ENCODE assay signal across 8 cellular contexts in the genomic region with DNA sequence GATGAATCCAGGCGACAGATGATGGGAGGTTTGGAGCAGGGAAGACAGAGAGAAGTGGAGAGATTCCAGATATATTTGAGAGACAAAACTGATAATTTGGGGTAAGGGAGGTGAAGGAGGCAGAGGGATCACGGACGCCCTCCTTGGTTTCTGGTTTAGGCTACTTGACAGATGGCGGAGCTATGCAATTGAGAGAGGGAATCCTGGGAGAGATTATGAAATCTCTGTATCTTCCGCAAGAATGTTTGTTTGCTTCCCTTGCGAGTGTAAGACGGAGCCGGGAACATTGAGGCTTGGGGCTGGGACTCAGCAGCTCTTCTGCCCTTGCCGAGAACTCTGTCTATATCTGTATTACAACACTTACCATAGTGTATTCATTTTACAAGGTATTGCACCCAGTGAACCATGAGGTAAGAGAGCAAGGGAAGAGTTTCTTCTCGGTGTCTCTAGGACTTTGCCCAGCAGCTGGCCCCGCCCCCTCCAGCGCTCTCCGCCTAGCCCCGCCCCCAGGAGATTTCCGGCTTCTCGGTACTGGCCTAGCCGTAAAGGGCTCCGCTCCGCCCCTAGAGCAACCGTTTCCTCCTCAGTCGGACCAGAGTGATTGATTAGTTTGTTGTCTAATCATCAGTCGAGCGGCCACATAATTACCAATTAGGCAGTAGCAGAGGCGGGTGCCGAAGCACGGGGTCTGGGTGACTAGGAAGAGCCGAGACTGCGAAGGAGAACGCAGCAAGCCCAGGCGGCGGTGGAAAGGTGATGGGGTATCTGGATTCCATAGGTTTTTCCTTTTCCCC. TPM values are rescaled to one million over a fixed set of nuclear protein-coding genes. Genes with fewer than 3 reads are reported as not detected.
DNase-seq lines count a peak whose midpoint lies in the region; ATAC-seq, FAIRE-seq and TF ChIP-seq lines count a peak whose summit lies in the region.

A gene with protein sequence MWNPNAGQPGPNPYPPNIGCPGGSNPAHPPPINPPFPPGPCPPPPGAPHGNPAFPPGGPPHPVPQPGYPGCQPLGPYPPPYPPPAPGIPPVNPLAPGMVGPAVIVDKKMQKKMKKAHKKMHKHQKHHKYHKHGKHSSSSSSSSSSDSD (plus strand): TSS at position 695 of the 794 bp plus-strand sequence. CDS start 981 bp downstream, outside the sequence.

- H3K27ac Mint-ChIP-seq in activated T-cell treated with anti-CD3 and anti-CD28 coated beads, Interleukin-2, amount 50 U/mL, for 72 hours, result peak within 1 kb of the TSS; percentile 87

- H3K27me3 Mint-ChIP-seq in activated T-cell treated with anti-CD3 and anti-CD28 coated beads, Interleukin-2, amount 50 U/mL, for 72 hours (ENCODE audit: low read depth), result no peaks in the 10 kb centered on the region

- H3K36me3 ChIP-seq in KOPT-K1 (ENCODE audit: insufficient read depth, low read length), result peaks cover 33% of the 10 kb centered on the region
- peaks cover 15 to 36% (median 24%) of the 10 kb centered on the region in 4 donors for H3K36me3 ChIP-seq in esophagus muscularis mucosa

- intact Hi-C loops in esophagus muscularis mucosa (cut with DNase I), result no loop called here

- H3K27ac ChIP-seq in KOPT-K1 (ENCODE audit: low read depth, low read length, poor library complexity, severe bottlenecking) (peak within 1 kb of the TSS; percentile 82), esophagus muscularis mucosa (replicated peaks in 1 of 4) (peak within 1 kb of the TSS; percentile 85 to 91 (median 89))

- DNase-seq in DMS79 treated with DMSO at 0.1 percent for 48 hours (lab: John Stamatoyannopoulos, UW), result peak; percentile 88
- DNase-seq in RCC 7860 (ENCODE audit: low spot score), result peak; percentile 98
- DNase-seq in activated T-cell treated with anti-CD3 and anti-CD28 coated beads, Interleukin-2, amount 50 U/mL, for 72 hours, result peak; percentile 98 to 99
- DNase-seq in esophagus muscularis mucosa (ENCODE audit: extremely low spot score), result peak; percentile 100
- peak; percentile 99 for DNase-seq in myocyte (ENCODE audit: low read depth)
- peak; percentile 95 to 99 for DNase-seq in stimulated activated CD8-positive, alpha-beta memory T cell treated with anti-CD3 and anti-CD28 coated beads, Interleukin-7, amount 100 ng/mL, for 48 hours (ENCODE audit: extremely low read depth in 1 of 2, low read depth in 1 of 2)

- no peaks in the 10 kb centered on the region for H3K9me3 ChIP-seq in KOPT-K1 (ENCODE audit: insufficient read depth, low read length, poor library complexity, severe bottlenecking)
- no peaks in the 10 kb centered on the region for H3K9me3 ChIP-seq in esophagus muscularis mucosa

- peak; percentile 98 for ATAC-seq in GM21786 (IDR thresholded peaks at IDR 0.05; ENCODE audit: unreplicated experiment)
- peak; percentile 99 for ATAC-seq in activated T-cell treated with anti-CD3 and anti-CD28 coated beads, Interleukin-2, amount 50 U/mL, for 72 hours (replicated peaks in 1 of 2)

- H3K4me3 ChIP-seq in esophagus muscularis mucosa, result peak within 1 kb of the TSS; percentile 66 to 79 (median 70)

- peak in 1 of 3 experiments; percentile 16 for TF ChIP-seq CTCF in esophagus muscularis mucosa (IDR thresholded peaks at IDR 0.05)

- FAIRE-seq in RCC 7860 (lab: Jason Lieb, UNC), result peak; percentile 84

- H3K36me3 Mint-ChIP-seq in activated T-cell treated with anti-CD3 and anti-CD28 coated beads, Interleukin-2, amount 50 U/mL, for 72 hours (ENCODE audit: insufficient read depth in 2 of 2), result peaks cover 11 to 17% of the 10 kb centered on the region in 2 donors

- H3K4me3 Mint-ChIP-seq in activated T-cell treated with anti-CD3 and anti-CD28 coated beads, Interleukin-2, amount 50 U/mL, for 72 hours, result peak within 1 kb of the TSS; percentile 89 to 94

- no peaks in the 10 kb centered on the region for H3K27me3 ChIP-seq in esophagus muscularis mucosa

- whole genome bisulfite sequencing in esophagus muscularis mucosa, result 2% methylated on average over 22 of the region's 31 CpGs

- TF ChIP-seq EP300 in esophagus muscularis mucosa (IDR thresholded peaks at IDR 0.05), result no peak

- H3K9me3 Mint-ChIP-seq in activated T-cell treated with anti-CD3 and anti-CD28 coated beads, Interleukin-2, amount 50 U/mL, for 72 hours, result no peaks in the 10 kb centered on the region

- TF ChIP-seq POLR2A in esophagus muscularis mucosa (IDR thresholded peaks at IDR 0.05; ENCODE audit: low read depth), result peak; percentile 90

- peaks cover 16 to 44% (median 41%) of the 10 kb centered on the region in 4 donors for H3K4me1 ChIP-seq in esophagus muscularis mucosa

- H3K4me1 Mint-ChIP-seq in activated T-cell treated with anti-CD3 and anti-CD28 coated beads, Interleukin-2, amount 50 U/mL, for 72 hours (ENCODE audit: low read depth), result peaks cover 39% of the 10 kb centered on the region

RNA-seq across cellular contexts. Expression of the gene that starts here (rescaled TPM):
- total RNA-seq in activated T-cell treated with anti-CD3 and anti-CD28 coated beads, Interleukin-2, amount 50 U/mL, for 72 hours, result 100 to 1,000 TPM; 109 to 145 TPM
- 10 to 100 TPM; 47.8 to 77.6 (median 65.3) TPM for total RNA-seq in esophagus muscularis mucosa
- 45.8 and 48.3 TPM in 2 replicates for total RNA-seq in myocyte
- 136 TPM for polyA plus RNA-seq in myocyte (2012)

Comparison
In these comparisons a context has a peak if more than half of its experiments do, and no peak if none do; other contexts are left out.
1. Peak in every context shown above with its lines: DNase-seq, ATAC-seq, H3K4me3 ChIP-seq and H3K27ac ChIP-seq.